ENCODE assay signal across 7 cellular contexts in genomic region chr19:4059931-4060620, GRCh38. TPM values are rescaled to one million over a fixed set of nuclear protein-coding genes. Genes with fewer than 3 reads are reported as not detected.
DNase-seq lines count a peak whose midpoint lies in the region; ATAC-seq and TF ChIP-seq lines count a peak whose summit lies in the region.

No MANE protein-coding gene starts in this region.

- H3K4me3 ChIP-seq in HUES64 (ENCODE audit: low read length) (no peak overlapping the region), left ventricle myocardium inferior (peak overlapping the region; percentile 96)

- H3K4me1 ChIP-seq in HUES64 (ENCODE audit: insufficient read depth, low read length) (0 out of 2 replicates have a peak, but pooled peaks cover 6% of the 10 kb centered on the region), left ventricle myocardium inferior (peaks cover 74% of the 10 kb centered on the region)

- H3K27ac ChIP-seq in HUES64 (ENCODE audit: low read depth, low read length) (0 out of 2 replicates have a peak overlapping the region, but pooled peaks have one; percentile 49), left ventricle myocardium inferior (replicated peaks) (peak overlapping the region; percentile 96)

- H3K36me3 ChIP-seq in HUES64 (ENCODE audit: insufficient read depth, low read length) (peaks cover 9% of the 10 kb centered on the region), left ventricle myocardium inferior (peaks cover 6% of the 10 kb centered on the region)

- no peak for TF ChIP-seq CTCF in left ventricle myocardium inferior (IDR thresholded peaks at IDR 0.05; ENCODE audit: borderline replicate concordance)

- no peaks in the 10 kb centered on the region for H3K27me3 ChIP-seq in HUES64 (ENCODE audit: insufficient read depth, low read length)
- no peaks in the 10 kb centered on the region for H3K27me3 ChIP-seq in left ventricle myocardium inferior (ENCODE audit: low read depth)

- H3K9me3 ChIP-seq in HUES64 (ENCODE audit: insufficient read depth, low read depth, low read length) (no peaks in the 10 kb centered on the region), left ventricle myocardium inferior (replicated peaks) (no peaks in the 10 kb centered on the region)

- 85% methylated on average over 39 of the region's 39 CpGs for WGBS in HUES64

- intact Hi-C loops in left ventricle myocardium inferior (cut with micrococcal nuclease): no loop called here

- peak; percentile 58 for DNase-seq in activated T-helper 9 cell treated with anti-CD3 and anti-CD28 coated beads, Interleukin-2, amount 50 U/mL, for 16 hours (ENCODE audit: low read depth)
- DNase-seq in left ventricle myocardium inferior (peak; percentile 73), putamen (ENCODE audit: low spot score) (no peak), NCI-H2081 (lab: John Stamatoyannopoulos, UW) (no peak)
- DNase-seq in stimulated activated CD8-positive, alpha-beta memory T cell treated with anti-CD3 and anti-CD28 coated beads, Interleukin-4, amount 100 ng/mL, for 48 hours: peak; percentile 79

- no peak overlapping the region for H3K9ac ChIP-seq in HUES64 (ENCODE audit: low read depth, low read length)

- ATAC-seq in GM21717 (IDR thresholded peaks at IDR 0.05; ENCODE audit: unreplicated experiment): no peak

RNA-seq across cellular contexts. Expression of gene ZBTB7A, which starts 6.6 kb away (rescaled TPM):
- polyA plus RNA-seq in HUES64 (2013, experiment 1 of 2): 8.6 TPM
- 8.7 TPM for polyA plus RNA-seq in HUES64 (2013, experiment 2 of 2)
- 30.6 TPM for total RNA-seq in left ventricle myocardium inferior

RNA-seq across cellular contexts. Expression of gene PIAS4, which starts 52.5 kb away (rescaled TPM):
- polyA plus RNA-seq in HUES64 (2013, experiment 1 of 2): 26.4 TPM
- polyA plus RNA-seq in HUES64 (2013, experiment 2 of 2): 23.3 TPM
- 15.4 TPM for total RNA-seq in left ventricle myocardium inferior

Comparison
In these comparisons a context has a peak if more than half of its experiments do, and no peak if none do; other contexts are left out.
1. DNase-seq: peak in activated T-helper 9 cell treated with anti-CD3 and anti-CD28 coated beads, Interleukin-2, amount 50 U/mL, for 16 hours (single experiment), left ventricle myocardium inferior (single experiment) and stimulated activated CD8-positive, alpha-beta memory T cell treated with anti-CD3 and anti-CD28 coated beads, Interleukin-4, amount 100 ng/mL, for 48 hours (single experiment); none in putamen (single experiment) and NCI-H2081 (0 of 2).